ENCODE assay signal across 9 cellular contexts in the genomic region with DNA sequence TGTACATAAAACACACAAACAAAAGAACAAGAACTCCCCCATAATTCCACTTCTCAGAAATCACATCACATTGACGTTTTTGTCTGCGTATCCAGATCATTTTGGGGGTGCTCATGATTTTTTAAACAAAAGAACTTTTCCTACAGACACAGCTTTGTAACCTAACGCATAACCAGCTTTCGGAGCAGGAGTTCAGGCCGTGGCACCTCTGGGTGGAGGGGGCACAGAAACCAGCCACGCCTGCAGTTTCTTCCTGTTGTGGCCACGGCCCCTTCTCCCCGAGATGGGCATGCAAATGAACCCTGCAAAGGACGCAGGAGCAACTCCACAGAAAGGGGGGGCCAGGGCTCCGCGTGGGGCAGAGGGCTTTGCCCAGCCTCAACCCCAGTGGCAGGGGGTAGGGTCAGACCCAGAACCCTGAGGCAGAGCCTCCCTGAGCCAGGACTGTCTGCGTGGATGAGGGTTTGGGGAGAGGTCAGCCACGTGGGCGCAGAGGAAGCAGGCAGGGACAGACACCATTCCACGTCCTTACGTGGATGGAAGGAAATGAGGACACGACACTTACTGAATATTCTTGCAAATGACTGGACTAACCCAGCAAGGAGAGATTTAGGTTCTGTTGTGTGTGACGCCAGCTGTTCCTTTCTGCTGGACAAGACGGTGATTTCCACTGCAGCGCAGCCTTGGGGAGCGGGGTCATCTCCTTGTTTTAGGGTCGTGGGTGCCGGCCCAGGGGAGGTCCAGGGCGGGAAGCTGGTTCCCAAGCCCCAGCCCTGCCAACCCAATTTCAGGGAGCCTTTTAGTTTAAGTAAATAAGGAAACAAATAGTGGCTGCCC.
DNase-seq lines count a peak whose midpoint lies in the region; ATAC-seq and TF ChIP-seq lines count a peak whose summit lies in the region.
"Had no signal": no experiment of that assay in that cellular context is flagged by ENCODE, and none has a peak within 500 bp of the region (broad histone marks: within the 10 kb centered on the region; RNA-seq: fewer than 3 reads in every experiment).

No MANE protein-coding gene starts in this region.

- no peaks in the 10 kb centered on the region for H3K9me3 ChIP-seq in lower lobe of right lung
- no peaks in the 10 kb centered on the region for H3K9me3 ChIP-seq in transverse colon

- no peak for TF ChIP-seq EP300 in transverse colon (IDR thresholded peaks at IDR 0.05; ENCODE audit: low read depth)

- no peak overlapping the region for H3K4me3 ChIP-seq in lower lobe of right lung
- no peak overlapping the region for H3K4me3 ChIP-seq in transverse colon
- H3K4me3 ChIP-seq: cardiac muscle cell had no signal

- H3K4me1 ChIP-seq in lower lobe of right lung (peaks cover 60% of the 10 kb centered on the region), transverse colon (peaks cover 49 to 60% (median 52%) of the 10 kb centered on the region in 4 donors)

- in situ Hi-C loops in transverse colon (cut with MboI; ENCODE audit: low pct_ligation_motif_present in 1 of 4, low pct_unique_long_range_greater_than_20kb in 1 of 4, low sequenced_read_pairs in 3 of 4) (no loop called here), KBM-7 (cut with MboI; ENCODE audit: low pct_unique_long_range_greater_than_20kb, low sequenced_read_pairs) (no loop called here)

- TF ChIP-seq CTCF in lower lobe of right lung (IDR thresholded peaks at IDR 0.05) (no peak), transverse colon (IDR thresholded peaks at IDR 0.05) (no peak)

- 53 to 68% methylated on average over 6 to 24 of the region's 24 CpGs for WGBS in transverse colon (ENCODE audit: low coverage in 1 of 2), 2 donors

- H3K27ac ChIP-seq in lower lobe of right lung (peak overlapping the region; percentile 88), transverse colon (peak overlapping the region; percentile 92 to 99 (median 95))

- H3K36me3 ChIP-seq in lower lobe of right lung (peaks cover 4% of the 10 kb centered on the region), transverse colon (no peaks in the 10 kb centered on the region)
- H3K36me3 ChIP-seq: cardiac muscle cell had no signal

- DNase-seq in activated T-helper 1 cell treated with Interleukin-2 at 50 U/mL for 16 hours (ENCODE audit: low read depth), result peak; percentile 17
- DNase-seq in lower lobe of right lung, result peak; percentile 51
- peak; percentile 72 for DNase-seq in transverse colon
- no peak for DNase-seq in KBM-7

- H3K27me3 ChIP-seq in lower lobe of right lung (ENCODE audit: low read depth) (no peaks in the 10 kb centered on the region), transverse colon (no peaks in the 10 kb centered on the region)
- H3K27me3 ChIP-seq: cardiac muscle cell had no signal

- TF ChIP-seq POLR2A in transverse colon (IDR thresholded peaks at IDR 0.05), result no peak

- intact Hi-C loops in lower lobe of right lung (cut with DNase I), result no loop called here
- intact Hi-C loops in transverse colon (cut with DNase I; ENCODE audit: low total_unique reads), result loop anchor here (5.0 kb wide), 1 partner anchor 59 kb away; no protein-coding TSS in a partner anchor

- ATAC-seq in GM18498 (IDR thresholded peaks at IDR 0.05; ENCODE audit: unreplicated experiment) (peak; percentile 34), HG02798 (IDR thresholded peaks at IDR 0.05; ENCODE audit: poor library complexity, unreplicated experiment) (peak; percentile 29), lower lobe of right lung (no peak), GM18520 (IDR thresholded peaks at IDR 0.05; ENCODE audit: unreplicated experiment) (no peak), HG03025 (IDR thresholded peaks at IDR 0.05; ENCODE audit: low FRiP score, unreplicated experiment) (no peak)

Comparison
In these comparisons a context has a peak if more than half of its experiments do, and no peak if none do; other contexts are left out.
1. ATAC-seq: peak in GM18498 (single experiment) and HG02798 (single experiment); none in lower lobe of right lung (0 of 2), GM18520 (single experiment) and HG03025 (single experiment).